Comparison of ENCODE assay signal across 18 cellular contexts in genomic region chr5:141672071-141672855, GRCh38. TPM values are rescaled to one million over a fixed set of nuclear protein-coding genes. Genes with fewer than 3 reads are reported as not detected.
DNase-seq lines count a peak whose midpoint lies in the region; ATAC-seq and TF ChIP-seq lines count a peak whose summit lies in the region.
"Had no signal": no experiment of that assay in that cellular context is flagged by ENCODE, and none has a peak within 500 bp of the region (broad histone marks: within the 10 kb centered on the region; RNA-seq: fewer than 3 reads in every experiment).

No MANE protein-coding gene starts in this region.

- H3K9ac ChIP-seq in neuronal stem cell (ENCODE audit: low read depth, low read length, poor library complexity), result peak overlapping the region; percentile 24
- H3K9ac ChIP-seq: GM23248 had no signal

- peaks cover 30% of the 10 kb centered on the region for H3K4me1 Mint-ChIP-seq in endothelial cell (ENCODE audit: unreplicated experiment)
- H3K4me1 Mint-ChIP-seq: CD4-positive, CD25-positive, alpha-beta regulatory T cell had no signal

- H2BK15ac ChIP-seq in neuronal stem cell (ENCODE audit: low read length), result no peak overlapping the region

- H2BK120ac ChIP-seq in neuronal stem cell (ENCODE audit: low read depth, low read length), result no peak overlapping the region

- no peak overlapping the region for H2BK5ac ChIP-seq in neuronal stem cell (ENCODE audit: low read length)

- no peaks in the 10 kb centered on the region for H3K9me2 ChIP-seq in hepatocyte (replicated peaks; ENCODE audit: insufficient read depth)

- H3K4ac ChIP-seq in neuronal stem cell (ENCODE audit: low read length), result no peak overlapping the region

- no peak for TF ChIP-seq POLR2A in tibial nerve (IDR thresholded peaks at IDR 0.05)

- H2AFZ ChIP-seq in neuronal stem cell (ENCODE audit: low read length) (peak overlapping the region; percentile 72), hepatocyte (no peak overlapping the region)
- H2AFZ ChIP-seq: GM23248 had no signal

- H3K27ac ChIP-seq in caudate nucleus (ENCODE audit: low read depth, low read length) (peak overlapping the region; percentile 2), neuronal stem cell (replicated peaks; ENCODE audit: low read length) (no peak overlapping the region), tibial nerve (peak overlapping the region in 3 of 4 donors; percentile 19 to 75 (median 68)), hepatocyte (no peak overlapping the region)
- H3K27ac ChIP-seq: GM23248 had no signal

- no peaks in the 10 kb centered on the region for H3K79me2 ChIP-seq in hepatocyte

- TF ChIP-seq CTCF in endothelial cell (IDR thresholded peaks at IDR 0.05; ENCODE audit: unreplicated experiment) (no peak), tibial nerve (IDR thresholded peaks at IDR 0.05) (no peak), hepatocyte (IDR thresholded peaks at IDR 0.05; ENCODE audit: poor library complexity) (no peak)

- no peaks in the 10 kb centered on the region for H4K20me1 ChIP-seq in hepatocyte (ENCODE audit: insufficient read depth, poor library complexity, severe bottlenecking)

- ATAC-seq in GM18873 (IDR thresholded peaks at IDR 0.05; ENCODE audit: low FRiP score, unreplicated experiment) (no peak), HG03442 (IDR thresholded peaks at IDR 0.05; ENCODE audit: unreplicated experiment) (no peak)

- no peak overlapping the region for H4K91ac ChIP-seq in neuronal stem cell (ENCODE audit: low read depth, low read length, poor library complexity)

- H3K27me3 ChIP-seq in neuronal stem cell (ENCODE audit: control insufficient read depth in 3 of 3, insufficient read depth in 3 of 3, low read depth in 1 of 3, low read length in 3 of 3), result no peaks in the 10 kb centered on the region
- no peaks in the 10 kb centered on the region for H3K27me3 ChIP-seq in tibial nerve
- no peaks in the 10 kb centered on the region for H3K27me3 ChIP-seq in hepatocyte
- H3K27me3 ChIP-seq: BE2C had no signal

- H3K27ac Mint-ChIP-seq in endothelial cell (ENCODE audit: unreplicated experiment), result no peak overlapping the region
- H3K27ac Mint-ChIP-seq: CD4-positive, CD25-positive, alpha-beta regulatory T cell had no signal

- H3K23ac ChIP-seq in neuronal stem cell (ENCODE audit: low read depth, low read length, poor library complexity), result no peak overlapping the region

- intact Hi-C loops in cardiac septum (cut with DNase I), result no loop called here

- DNase-seq in caudate nucleus (lab: John Stamatoyannopoulos, UW) (no peak), endothelial cell (ENCODE audit: low spot score) (no peak), neuronal stem cell (ENCODE audit: low spot score) (no peak), tibial nerve (ENCODE audit: low spot score in 2 of 2) (no peak), hepatocyte (ENCODE audit: low spot score) (no peak), cardiac septum (ENCODE audit: low spot score) (no peak)
- DNase-seq: ACHN; BE2C; Caco-2; CD4-positive, CD25-positive, alpha-beta regulatory T cell; DMS153; DMS79; GDM1; GM23248; HCEC 1CT; KG1 had no signal

- H3K9me3 ChIP-seq in neuronal stem cell (replicated peaks in 1 of 2; ENCODE audit: control insufficient read depth in 2 of 2, insufficient read depth in 1 of 2, low read depth in 1 of 2, low read length in 2 of 2), result no peaks in the 10 kb centered on the region
- no peaks in the 10 kb centered on the region for H3K9me3 ChIP-seq in tibial nerve
- H3K9me3 ChIP-seq in hepatocyte (ENCODE audit: low read depth), result no peaks in the 10 kb centered on the region
- H3K9me3 ChIP-seq: BE2C, Caco-2 had no signal

- H3K4me2 ChIP-seq in neuronal stem cell (ENCODE audit: insufficient read depth, low read length, poor library complexity, severe bottlenecking), result no peak overlapping the region
- H3K4me2 ChIP-seq in hepatocyte, result no peak overlapping the region

- peaks cover 6% of the 10 kb centered on the region for H3K27me3 Mint-ChIP-seq in endothelial cell (ENCODE audit: unreplicated experiment)

- H3K36me3 Mint-ChIP-seq in endothelial cell (ENCODE audit: low read depth, unreplicated experiment), result peaks cover 36% of the 10 kb centered on the region
- H3K36me3 Mint-ChIP-seq: CD4-positive, CD25-positive, alpha-beta regulatory T cell had no signal

- peaks cover 10 to 59% of the 10 kb centered on the region in 2 donors for H3K36me3 ChIP-seq in neuronal stem cell (replicated peaks in 1 of 2; ENCODE audit: control insufficient read depth in 2 of 2, insufficient read depth in 2 of 2, low read length in 2 of 2)
- peaks cover 0 to 15% (median 0%) of the 10 kb centered on the region in 3 donors for H3K36me3 ChIP-seq in tibial nerve
- no peaks in the 10 kb centered on the region for H3K36me3 ChIP-seq in hepatocyte (replicated peaks; ENCODE audit: insufficient read depth, low read depth)

- H3K4me1 ChIP-seq in neuronal stem cell (ENCODE audit: control insufficient read depth in 2 of 2, insufficient read depth in 1 of 2, low read depth in 1 of 2, low read length in 2 of 2), result peaks cover 8 to 16% of the 10 kb centered on the region in 2 donors
- H3K4me1 ChIP-seq in tibial nerve, result peaks cover 0 to 5% (median 0%) of the 10 kb centered on the region in 4 donors
- H3K4me1 ChIP-seq in hepatocyte (ENCODE audit: insufficient read depth), result no peaks in the 10 kb centered on the region
- H3K4me1 ChIP-seq: Caco-2 had no signal

- H3K4me3 ChIP-seq in neuronal stem cell (ENCODE audit: low read length in 2 of 2) (no peak overlapping the region), tibial nerve (no peak overlapping the region), hepatocyte (no peak overlapping the region)
- H3K4me3 ChIP-seq: GM23248 had no signal

- no peak overlapping the region for H3K18ac ChIP-seq in neuronal stem cell (ENCODE audit: low read length)

- no CpG with 5 or more reads among the region's 23 CpGs for WGBS in neuronal stem cell (ENCODE audit: extremely low coverage in 2 of 2, insufficient read length in 2 of 2, insufficient replicate concordance in 1 of 2), 2 donors
- 89 to 91% methylated on average over 22 to 23 of the region's 23 CpGs for WGBS in tibial nerve, 2 donors
- 98% methylated on average over 23 of the region's 23 CpGs for WGBS in hepatocyte (ENCODE audit: low lambda C conversion rate, missing lambda C conversion rate)

- no peak overlapping the region for H2AK5ac ChIP-seq in neuronal stem cell (ENCODE audit: low read depth, low read length)

- TF ChIP-seq EP300 in tibial nerve (IDR thresholded peaks at IDR 0.05), result no peak

- peak overlapping the region; percentile 31 for H3K4me3 Mint-ChIP-seq in endothelial cell (ENCODE audit: unreplicated experiment)
- H3K4me3 Mint-ChIP-seq: CD4-positive, CD25-positive, alpha-beta regulatory T cell had no signal

- no peak overlapping the region for H4K8ac ChIP-seq in neuronal stem cell (ENCODE audit: low read depth, low read length)

- H3K14ac ChIP-seq in neuronal stem cell (ENCODE audit: low read length), result no peak overlapping the region

- H3K79me1 ChIP-seq in neuronal stem cell (ENCODE audit: low read depth, low read length), result no peaks in the 10 kb centered on the region

- no peaks in the 10 kb centered on the region for H3K9me3 Mint-ChIP-seq in endothelial cell (ENCODE audit: unreplicated experiment)
- H3K9me3 Mint-ChIP-seq: CD4-positive, CD25-positive, alpha-beta regulatory T cell had no signal

- H2BK12ac ChIP-seq in neuronal stem cell (ENCODE audit: low read length), result no peak overlapping the region

RNA-seq across cellular contexts. Expression of gene ARAP3, which starts 9.8 kb away (rescaled TPM):
- total RNA-seq in endothelial cell (ENCODE audit: unreplicated experiment) (239 TPM), tibial nerve (10 to 100 TPM in 2 of 4 donors, 1 to 10 TPM in 2; 4.4 to 11.8 (median 9.4) TPM), hepatocyte (4.9 and 5.1 TPM in 2 replicates), cardiac septum (22.9 TPM)
- polyA plus RNA-seq in neuronal stem cell (2013, experiment 1 of 2), result 19.7 TPM
- polyA plus RNA-seq in neuronal stem cell (2013, experiment 2 of 2), result 19.5 TPM
- 8.4 and 8.6 TPM in 2 replicates for polyA plus RNA-seq in hepatocyte

RNA-seq across cellular contexts. Expression of gene FCHSD1, which starts 21.0 kb away (rescaled TPM):
- 63.3 TPM for total RNA-seq in endothelial cell (ENCODE audit: unreplicated experiment)
- polyA plus RNA-seq in neuronal stem cell (2013, experiment 1 of 2), result 11.3 TPM
- polyA plus RNA-seq in neuronal stem cell (2013, experiment 2 of 2), result 10.9 TPM
- total RNA-seq in tibial nerve, result 10 to 100 TPM; 10.7 to 53.4 (median 34.5) TPM
- total RNA-seq in hepatocyte, result 14.1 and 18.0 TPM in 2 replicates
- polyA plus RNA-seq in hepatocyte, result 25.9 and 27.4 TPM in 2 replicates
- 4.1 TPM for total RNA-seq in cardiac septum

RNA-seq across cellular contexts. Expression of gene RELL2, which starts 35.5 kb away (rescaled TPM):
- total RNA-seq in endothelial cell (ENCODE audit: unreplicated experiment), result 17.4 TPM
- 2.6 TPM for polyA plus RNA-seq in neuronal stem cell (2013, experiment 1 of 2)
- 2.5 TPM for polyA plus RNA-seq in neuronal stem cell (2013, experiment 2 of 2)
- total RNA-seq in tibial nerve, result 1 to 10 TPM; 2.0 to 8.7 (median 4.1) TPM
- total RNA-seq in hepatocyte, result 7.6 and 16.9 TPM in 2 replicates
- 17.3 and 19.9 TPM in 2 replicates for polyA plus RNA-seq in hepatocyte
- total RNA-seq in cardiac septum, result 0.70 TPM

RNA-seq across cellular contexts. Expression of gene HDAC3, which starts 35.6 kb away (rescaled TPM):
- total RNA-seq in endothelial cell (ENCODE audit: unreplicated experiment), result 84.9 TPM
- polyA plus RNA-seq in neuronal stem cell (2013, experiment 1 of 2), result 61.4 TPM
- polyA plus RNA-seq in neuronal stem cell (2013, experiment 2 of 2), result 61.9 TPM
- 10 to 100 TPM; 33.0 to 38.3 (median 36.5) TPM for total RNA-seq in tibial nerve
- total RNA-seq in hepatocyte, result 50.1 and 53.5 TPM in 2 replicates
- polyA plus RNA-seq in hepatocyte, result 74.0 and 81.9 TPM in 2 replicates
- 34.1 TPM for total RNA-seq in cardiac septum

RNA-seq across cellular contexts. Expression of gene DIAPH1, which starts 53.5 kb away (rescaled TPM):
- total RNA-seq in endothelial cell (ENCODE audit: unreplicated experiment) (149 TPM), tibial nerve (100 to 1,000 TPM in 1 of 4 donors, 10 to 100 TPM in 3; 59.4 to 102 (median 64.0) TPM), hepatocyte (37.7 and 62.4 TPM in 2 replicates), cardiac septum (77.7 TPM)
- 34.7 TPM for polyA plus RNA-seq in neuronal stem cell (2013, experiment 1 of 2)
- 34.1 TPM for polyA plus RNA-seq in neuronal stem cell (2013, experiment 2 of 2)
- 56.6 and 59.0 TPM in 2 replicates for polyA plus RNA-seq in hepatocyte

Comparison
In these comparisons a context has a peak if more than half of its experiments do, and no peak if none do; other contexts are left out.
1. H3K27ac ChIP-seq: peak in caudate nucleus (single experiment) and tibial nerve (3 of 4); none in neuronal stem cell (single experiment) and hepatocyte (single experiment).
2. RNA of gene ARAP3, which starts 9.8 kb away (total RNA-seq): 239 TPM in endothelial cell (single experiment); 22.9 TPM in cardiac septum (single experiment), 4.4 to 11.8 TPM in tibial nerve and 4.9 to 5.1 TPM in hepatocyte; every median in the first group is over 10 times any median in the second.